9 cellular contexts compared by ENCODE assay signal in the genomic region with DNA sequence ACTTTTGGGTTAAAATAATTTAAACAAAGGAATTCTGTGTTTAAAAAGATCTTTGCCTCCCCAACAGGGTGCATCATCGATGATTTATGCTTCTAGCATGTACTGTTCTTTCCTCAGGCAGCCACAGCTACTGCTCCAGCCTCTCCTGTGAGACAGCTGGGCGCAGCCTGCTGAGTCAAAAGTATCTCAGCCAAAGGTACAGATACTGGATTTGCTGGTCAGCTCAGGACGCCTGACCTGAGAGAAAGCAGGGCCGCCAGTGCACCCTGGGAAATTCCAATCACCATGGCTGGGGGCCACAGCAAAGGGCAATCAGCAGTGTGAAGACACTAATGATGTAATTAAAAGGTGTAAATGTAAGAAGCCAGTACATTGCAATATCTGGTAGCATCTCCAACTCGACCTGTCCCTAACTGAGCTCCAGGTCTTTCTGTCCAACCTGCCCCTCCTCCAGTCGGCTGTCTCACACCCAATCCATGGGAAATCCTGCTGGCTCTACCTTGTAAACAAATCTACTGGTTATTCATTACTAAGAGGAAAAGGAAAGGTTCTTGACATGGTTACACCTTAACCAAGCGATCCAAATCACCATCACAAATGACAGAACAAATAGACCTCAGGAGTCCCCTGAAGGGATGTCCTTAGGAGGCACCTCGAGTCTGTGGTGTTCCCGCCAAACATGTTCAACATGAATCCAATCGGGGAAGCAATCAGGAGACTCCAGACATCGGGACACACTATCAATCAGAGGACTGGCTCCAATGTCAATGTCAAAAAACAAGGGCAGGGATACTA. TPM values are rescaled to one million over a fixed set of nuclear protein-coding genes. Genes with fewer than 3 reads are reported as not detected.
DNase-seq lines count a peak whose midpoint lies in the region; ATAC-seq and TF ChIP-seq lines count a peak whose summit lies in the region.
"Had no signal": no experiment of that assay in that cellular context is flagged by ENCODE, and none has a peak within 500 bp of the region (broad histone marks: within the 10 kb centered on the region; RNA-seq: fewer than 3 reads in every experiment).

No MANE protein-coding gene starts in this region.

- in situ Hi-C loops in Caki2 (cut with HindIII; ENCODE audit: low pct_unique_long_range_greater_than_20kb, low sequenced_read_pairs) = no loop called here

- ATAC-seq in omental fat pad (ENCODE audit: low FRiP score) = peak; percentile 95
- ATAC-seq in HG03460 (IDR thresholded peaks at IDR 0.05; ENCODE audit: unreplicated experiment) = no peak
- ATAC-seq in GM18909 (IDR thresholded peaks at IDR 0.05; ENCODE audit: poor library complexity, unreplicated experiment) = no peak

- TF ChIP-seq CTCF in fibroblast of mammary gland (conservative IDR thresholded peaks at IDR 0.05; ENCODE audit: control insufficient read depth, insufficient read depth, low read depth, low read length) (no peak), omental fat pad (IDR thresholded peaks at IDR 0.05) (no peak)

- no peak overlapping the region for H3K4me3 ChIP-seq in fibroblast of mammary gland (ENCODE audit: control insufficient read depth, low read depth, low read length)

- DNase-seq in Caki2 (ENCODE audit: low read depth) = peak; percentile 95
- peak; percentile 31 for DNase-seq in RPMI8226
- DNase-seq in fibroblast of mammary gland (ENCODE audit: low read depth) = peak; percentile 95
- DNase-seq in omental fat pad (ENCODE audit: low spot score) = no peak
- DNase-seq in activated T-cell treated with anti-CD3 and anti-CD28 coated beads, Interleukin-2, amount 50 U/mL, for 48 hours = no peak
- DNase-seq in NCI-H1930 (lab: John Stamatoyannopoulos, UW) = no peak
- DNase-seq: activated CD4-positive, alpha-beta T cell treated with anti-CD3 and anti-CD28 coated beads, Interleukin-2, amount 50 U/mL, for 48 hours had no signal

RNA-seq across cellular contexts. Expression of a gene that starts 7.3 kb away (rescaled TPM):
- total RNA-seq in Caki2 (2014; rRNA removed; shearing (Covaris generic); ENCODE audit: low replicate concordance) = 9.4 and 14.1 TPM in 2 replicates
- total RNA-seq in omental fat pad = 10 to 100 TPM in 2 of 4 donors, 1 to 10 TPM in 2; 6.3 to 15.5 (median 11.1) TPM

RNA-seq across cellular contexts. Expression of a gene that starts 24.7 kb away (rescaled TPM):
- not detected in 2 replicates for total RNA-seq in Caki2 (2014; rRNA removed; shearing (Covaris generic); ENCODE audit: low replicate concordance)
- total RNA-seq in omental fat pad = 10 to 100 TPM in 3 of 4 donors, 1 to 10 TPM in 1; 6.0 to 29.4 (median 12.0) TPM

Comparison
In these comparisons a context has a peak if more than half of its experiments do, and no peak if none do; other contexts are left out.
1. DNase-seq: peak in Caki2 (single experiment), RPMI8226 (single experiment) and fibroblast of mammary gland (single experiment); none in omental fat pad (single experiment), activated T-cell treated with anti-CD3 and anti-CD28 coated beads, Interleukin-2, amount 50 U/mL, for 48 hours (0 of 2) and NCI-H1930 (0 of 2).